10 cellular contexts compared by ENCODE assay signal in the genomic region with DNA sequence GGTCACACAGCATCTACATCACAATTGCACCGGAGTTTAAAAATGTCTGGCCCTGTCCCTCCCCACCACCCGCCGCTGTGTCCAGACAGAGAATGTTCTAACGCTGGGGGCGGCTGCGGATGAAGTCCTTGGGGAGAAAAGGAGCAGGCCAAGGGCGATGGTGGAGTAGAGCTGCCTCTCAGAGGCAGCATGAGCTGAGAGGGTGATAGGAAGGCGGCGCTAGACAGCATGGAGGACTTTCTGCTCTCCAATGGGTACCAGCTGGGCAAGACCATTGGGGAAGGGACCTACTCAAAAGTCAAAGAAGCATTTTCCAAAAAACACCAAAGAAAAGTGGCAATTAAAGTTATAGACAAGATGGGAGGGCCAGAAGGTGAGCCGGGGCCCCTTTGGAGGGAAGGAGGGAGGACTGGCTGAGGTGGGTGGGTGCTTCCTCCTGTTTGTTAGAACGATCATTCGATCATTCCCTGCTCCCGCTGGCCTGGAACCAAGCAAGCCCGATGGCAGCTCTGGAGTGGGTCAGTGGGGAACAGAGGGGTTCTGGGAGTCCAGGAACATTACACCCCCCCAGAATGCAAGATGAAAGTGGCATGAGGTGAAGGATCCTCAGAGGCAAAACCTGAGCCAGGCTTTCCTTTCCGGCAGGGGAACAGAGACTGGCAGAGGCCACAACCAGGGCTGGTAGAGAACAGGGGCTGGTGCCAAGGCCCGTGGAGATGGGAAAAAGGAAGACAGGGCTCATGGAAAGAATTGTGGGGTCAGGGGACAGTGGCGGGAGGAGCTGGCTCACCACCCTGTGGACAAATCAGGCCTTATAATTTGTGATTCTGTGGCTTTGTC. TPM values are rescaled to one million over a fixed set of nuclear protein-coding genes. Genes with fewer than 3 reads are reported as not detected.
DNase-seq lines count a peak whose midpoint lies in the region; ATAC-seq and TF ChIP-seq lines count a peak whose summit lies in the region.
"Had no signal": no experiment of that assay in that cellular context is flagged by ENCODE, and none has a peak within 500 bp of the region (broad histone marks: within the 10 kb centered on the region; RNA-seq: fewer than 3 reads in every experiment).

FAM229A (minus strand) TSS at position 12 of the 840 bp plus-strand sequence. CDS start 394 bp downstream, outside the sequence.
TSSK3 (plus strand) TSS at position 66 of the 840 bp plus-strand sequence; CDS start at position 229, 163 bp downstream.

- 69 to 72% methylated on average over 17 of the region's 17 CpGs for WGBS in lung, 2 donors
- WGBS in thyroid gland, 2 donors, result 59 to 69% methylated on average over 16 to 17 of the region's 17 CpGs

- peak within 1 kb of the TSS; percentile 74 for H3K4me3 ChIP-seq in coronary artery
- peak within 1 kb of the TSS; percentile 10 for H3K4me3 ChIP-seq in lung
- H3K4me3 ChIP-seq in thyroid gland (replicated peaks in 1 of 3), result peak within 1 kb of the TSS in 1 of 3 donors; percentile 25

- peaks cover 32% of the 10 kb centered on the region for H3K36me3 Mint-ChIP-seq in activated CD4-positive, alpha-beta T cell treated with anti-CD3 and anti-CD28 coated beads, Interleukin-2, amount 10 ng/mL, durations not matched to agents 7 days and 5 days (ENCODE audit: low read depth)
- peaks cover 12% of the 10 kb centered on the region for H3K36me3 Mint-ChIP-seq in activated CD4-positive, alpha-beta T cell treated with anti-CD3 and anti-CD28 coated beads for 36 hours (ENCODE audit: low read depth)

- H3K4me3 Mint-ChIP-seq in activated CD4-positive, alpha-beta T cell treated with anti-CD3 and anti-CD28 coated beads, Interleukin-2, amount 10 ng/mL, durations not matched to agents 7 days and 5 days, result peak within 1 kb of the TSS; percentile 24
- no peak within 1 kb of the TSS for H3K4me3 Mint-ChIP-seq in activated CD4-positive, alpha-beta T cell treated with anti-CD3 and anti-CD28 coated beads for 36 hours

- no peak for TF ChIP-seq CTCF in coronary artery (IDR thresholded peaks at IDR 0.05)
- TF ChIP-seq CTCF in lung (IDR thresholded peaks at IDR 0.05; ENCODE audit: control extremely low read depth, extremely low read depth), result no peak
- TF ChIP-seq CTCF in thyroid gland (IDR thresholded peaks at IDR 0.05), result no peak

- peaks cover 7% of the 10 kb centered on the region for H3K27me3 Mint-ChIP-seq in activated CD4-positive, alpha-beta T cell treated with anti-CD3 and anti-CD28 coated beads, Interleukin-2, amount 10 ng/mL, durations not matched to agents 7 days and 5 days
- peaks cover 2% of the 10 kb centered on the region for H3K27me3 Mint-ChIP-seq in activated CD4-positive, alpha-beta T cell treated with anti-CD3 and anti-CD28 coated beads for 36 hours

- peaks cover 0 to 12% of the 10 kb centered on the region in 2 donors for H3K4me1 ChIP-seq in lung (ENCODE audit: control insufficient read depth in 2 of 2, insufficient read depth in 2 of 2, low read length in 2 of 2)
- peaks cover 31 to 53% of the 10 kb centered on the region in 2 donors for H3K4me1 ChIP-seq in thyroid gland

- intact Hi-C loops in activated CD4-positive, alpha-beta T cell treated with anti-CD3 and anti-CD28 coated beads for 36 hours (cut with DNase I, micrococcal nuclease), result no loop called here
- intact Hi-C loops in thyroid gland (cut with DNase I), result no loop called here

- peaks cover 15% of the 10 kb centered on the region for H3K4me1 Mint-ChIP-seq in activated CD4-positive, alpha-beta T cell treated with anti-CD3 and anti-CD28 coated beads, Interleukin-2, amount 10 ng/mL, durations not matched to agents 7 days and 5 days
- peaks cover 18% of the 10 kb centered on the region for H3K4me1 Mint-ChIP-seq in activated CD4-positive, alpha-beta T cell treated with anti-CD3 and anti-CD28 coated beads for 36 hours

- H3K27ac ChIP-seq in coronary artery (peak within 1 kb of the TSS; percentile 36 to 65), lung (ENCODE audit: low read depth in 1 of 2, low read length in 1 of 2) (no peak within 1 kb of the TSS), thyroid gland (peak within 1 kb of the TSS in 2 of 3 donors; percentile 44)
- H3K27ac ChIP-seq: C4-2B, epithelial cell of prostate had no signal

- no peaks in the 10 kb centered on the region for H3K9me3 Mint-ChIP-seq in activated CD4-positive, alpha-beta T cell treated with anti-CD3 and anti-CD28 coated beads, Interleukin-2, amount 10 ng/mL, durations not matched to agents 7 days and 5 days
- no peaks in the 10 kb centered on the region for H3K9me3 Mint-ChIP-seq in activated CD4-positive, alpha-beta T cell treated with anti-CD3 and anti-CD28 coated beads for 36 hours (ENCODE audit: low read depth)

- no peaks in the 10 kb centered on the region for H3K9me3 ChIP-seq in lung (ENCODE audit: control insufficient read depth in 2 of 2, insufficient read depth in 1 of 2, low read length in 1 of 2)
- H3K9me3 ChIP-seq in thyroid gland, result no peaks in the 10 kb centered on the region

- ATAC-seq in activated CD4-positive, alpha-beta T cell treated with anti-CD3 and anti-CD28 coated beads for 36 hours, result no peak
- ATAC-seq in lung (ENCODE audit: insufficient read depth, low FRiP score), result no peak
- no peak for ATAC-seq in HG02763 (IDR thresholded peaks at IDR 0.05; ENCODE audit: unreplicated experiment)

- TF ChIP-seq POLR2A in thyroid gland (IDR thresholded peaks at IDR 0.05), result no peak

- H3K27me3 ChIP-seq in lung (ENCODE audit: control insufficient read depth, insufficient read depth) (no peaks in the 10 kb centered on the region), thyroid gland (no peaks in the 10 kb centered on the region)

- no peak for DNase-seq in activated CD4-positive, alpha-beta T cell treated with anti-CD3 and anti-CD28 coated beads, Interleukin-2, amount 10 ng/mL, durations not matched to agents 7 days and 5 days
- no peak for DNase-seq in activated CD4-positive, alpha-beta T cell treated with anti-CD3 and anti-CD28 coated beads for 36 hours
- DNase-seq in coronary artery (ENCODE audit: low spot score) (no peak), lung (ENCODE audit: low spot score) (no peak), thyroid gland (no peak), NAMALWA (ENCODE audit: low spot score) (no peak), NCI-H526 treated with DMSO at 0.1 percent for 48 hours (lab: John Stamatoyannopoulos, UW) (no peak)

- POLR2A ChIA-PET in activated CD4-positive, alpha-beta T cell treated with anti-CD3 and anti-CD28 coated beads, Interleukin-2, amount 10 ng/mL, durations not matched to agents 7 days and 5 days (lab: Charles Lee), result no interaction called here
- POLR2A ChIA-PET in activated CD4-positive, alpha-beta T cell treated with anti-CD3 and anti-CD28 coated beads for 36 hours (lab: Charles Lee), result no interaction called here

- H3K27ac Mint-ChIP-seq in activated CD4-positive, alpha-beta T cell treated with anti-CD3 and anti-CD28 coated beads, Interleukin-2, amount 10 ng/mL, durations not matched to agents 7 days and 5 days, result no peak within 1 kb of the TSS
- no peak within 1 kb of the TSS for H3K27ac Mint-ChIP-seq in activated CD4-positive, alpha-beta T cell treated with anti-CD3 and anti-CD28 coated beads for 36 hours

- H3K36me3 ChIP-seq in lung (ENCODE audit: control insufficient read depth in 2 of 2, insufficient read depth in 2 of 2, low read length in 2 of 2) (peaks cover 15 to 31% of the 10 kb centered on the region in 2 donors), thyroid gland (peaks cover 17 to 18% of the 10 kb centered on the region in 2 donors)

- CTCF ChIA-PET in activated CD4-positive, alpha-beta T cell treated with anti-CD3 and anti-CD28 coated beads, Interleukin-2, amount 10 ng/mL, durations not matched to agents 7 days and 5 days (lab: Charles Lee), result interaction anchor here (1.1 to 2.9 kb wide), 3 partner anchors 9 to 114 kb away, joined by 4 to 7 read pairs (median 4); no protein-coding TSS in a partner anchor
- CTCF ChIA-PET in activated CD4-positive, alpha-beta T cell treated with anti-CD3 and anti-CD28 coated beads for 36 hours (lab: Charles Lee), result interaction anchor here (1.1 to 3.3 kb wide), 2 partner anchors 10 to 146 kb away, joined by 3 to 16 read pairs; no protein-coding TSS in a partner anchor

RNA-seq across cellular contexts. Expression of gene FAM229A, which starts in this region (rescaled TPM):
- total RNA-seq in activated CD4-positive, alpha-beta T cell treated with anti-CD3 and anti-CD28 coated beads, Interleukin-2, amount 10 ng/mL, durations not matched to agents 7 days and 5 days, result 1 to 10 TPM; 8.2 to 8.5 TPM
- total RNA-seq in activated CD4-positive, alpha-beta T cell treated with anti-CD3 and anti-CD28 coated beads for 36 hours, result 1 to 10 TPM; 3.1 to 3.3 TPM
- total RNA-seq in lung, result 1 to 10 TPM; 2.2 to 7.0 TPM
- 1 to 10 TPM; 3.2 to 7.2 TPM for polyA plus RNA-seq in lung
- 10 to 100 TPM in 1 of 4 donors, 1 to 10 TPM in 3; 5.1 to 20.0 (median 7.4) TPM for total RNA-seq in thyroid gland

RNA-seq across cellular contexts. Expression of gene TSSK3, which starts in this region (rescaled TPM):
- 1 to 10 TPM; 1.5 to 2.2 TPM for total RNA-seq in activated CD4-positive, alpha-beta T cell treated with anti-CD3 and anti-CD28 coated beads, Interleukin-2, amount 10 ng/mL, durations not matched to agents 7 days and 5 days
- total RNA-seq in activated CD4-positive, alpha-beta T cell treated with anti-CD3 and anti-CD28 coated beads for 36 hours, result 1 to 10 TPM in 1 of 2 experiments, under 1 TPM in 1; 0.76 to 1.6 TPM
- total RNA-seq in lung (1 to 10 TPM in 1 of 2 donors, under 1 TPM in 1; 0.46 to 1.4 TPM), thyroid gland (1 to 10 TPM; 1.2 to 6.0 (median 2.9) TPM)
- 1 to 10 TPM in 1 of 2 donors, under 1 TPM in 1; 0.37 to 1.0 TPM for polyA plus RNA-seq in lung

Comparison
In these comparisons a context has a peak if more than half of its experiments do, and no peak if none do; other contexts are left out.
1. H3K27ac ChIP-seq: peak in coronary artery (2 of 2) and thyroid gland (2 of 3); none in lung (0 of 2).